6 cellular contexts compared by ENCODE assay signal in genomic region chr10:133258066-133258817, GRCh38. TPM values are rescaled to one million over a fixed set of nuclear protein-coding genes. Genes with fewer than 3 reads are reported as not detected.
A peak's percentile ranks its signal among the peaks of the same experiment; 100 is the strongest.
DNase-seq lines count a peak whose midpoint lies in the region; FAIRE-seq and TF ChIP-seq lines count a peak whose summit lies in the region.

No MANE protein-coding gene starts in this region.

- in situ Hi-C loops in brain microvascular endothelial cell (cut with HindIII; ENCODE audit: low pct_ligation_motif_present, low sequenced_read_pairs): no loop called here

- no peak for FAIRE-seq in endothelial cell of umbilical vein (lab: Jason Lieb, UNC)

- no TSS peak for BruUV-seq in endothelial cell of umbilical vein (replicated peaks; lab: Mats Ljungman, UMichigan)

- no peak for TF ChIP-seq POLR2A in endothelial cell of umbilical vein (IDR thresholded peaks at IDR 0.05; ENCODE audit: low read depth, low read length)

- H3K9ac ChIP-seq in endothelial cell of umbilical vein (replicated peaks; ENCODE audit: extremely low read depth, insufficient read depth, low read length): no peak overlapping the region

- peak; percentile 65 for DNase-seq in stimulated activated CD4-positive, alpha-beta T cell treated with anti-CD3 and anti-CD28 coated beads, Interleukin-15, amount 100 ng/mL, for 24 hours
- DNase-seq in stimulated activated CD4-positive, alpha-beta T cell treated with anti-CD3 and anti-CD28 coated beads, Interleukin-12 subunit alpha, Interleukin-12 subunit beta, amount 100 ng/mL, for 4 hours: no peak
- DNase-seq in endothelial cell of umbilical vein (ENCODE audit: low read depth, low spot score) (no peak), HuH-7.5 (ENCODE audit: low spot score) (no peak), brain microvascular endothelial cell (no peak)

- peaks cover 26% of the 10 kb centered on the region for H3K4me1 ChIP-seq in endothelial cell of umbilical vein (ENCODE audit: control insufficient read depth, extremely low read depth, insufficient read depth, low read length)
- H3K4me1 ChIP-seq in urinary bladder (ENCODE audit: insufficient read depth): no peaks in the 10 kb centered on the region

- CTCF ChIA-PET in endothelial cell of umbilical vein (lab: Charles Lee): interaction anchor here (0.8 to 2.4 kb wide), 7 partner anchors 8 to 72 kb away, joined by 3 to 10 read pairs (median 6); no protein-coding TSS in a partner anchor

- H3K27ac ChIP-seq in endothelial cell of umbilical vein (ENCODE audit: insufficient read depth, low read depth, low read length): no peak overlapping the region
- peak overlapping the region; percentile 60 for H3K27ac ChIP-seq in urinary bladder (ENCODE audit: low read depth)
- no peak overlapping the region for H3K27ac ChIP-seq in brain microvascular endothelial cell

- H3K27me3 ChIP-seq in endothelial cell of umbilical vein (ENCODE audit: control insufficient read depth in 2 of 2, insufficient read depth in 2 of 2, low read length in 2 of 2) (peaks cover 0 to 2% of the 10 kb centered on the region in 2 experiments), brain microvascular endothelial cell (replicated peaks) (no peaks in the 10 kb centered on the region)

- H3K4me2 ChIP-seq in endothelial cell of umbilical vein (ENCODE audit: insufficient read depth, low read length): no peak overlapping the region

- no peaks in the 10 kb centered on the region for H3K79me2 ChIP-seq in endothelial cell of umbilical vein (ENCODE audit: control insufficient read depth, insufficient read depth, low read length)

- WGBS in urinary bladder: 73% methylated on average over 21 of the region's 21 CpGs

- H3K9me3 ChIP-seq in endothelial cell of umbilical vein (replicated peaks; ENCODE audit: control insufficient read depth, insufficient read depth, low read length): no peaks in the 10 kb centered on the region

- H3K36me3 ChIP-seq in endothelial cell of umbilical vein (ENCODE audit: control insufficient read depth in 2 of 2, extremely low read depth in 1 of 2, insufficient read depth in 2 of 2, low read length in 2 of 2): no peaks in the 10 kb centered on the region
- H3K36me3 ChIP-seq in urinary bladder (ENCODE audit: insufficient read depth): no peaks in the 10 kb centered on the region
- no peaks in the 10 kb centered on the region for H3K36me3 ChIP-seq in brain microvascular endothelial cell (replicated peaks)

- no peaks in the 10 kb centered on the region for H4K20me1 ChIP-seq in endothelial cell of umbilical vein (replicated peaks; ENCODE audit: control insufficient read depth, extremely low read depth, insufficient read depth, low read length)

- intact Hi-C loops in endothelial cell of umbilical vein (cut with micrococcal nuclease): no loop called here

- H2AFZ ChIP-seq in endothelial cell of umbilical vein (ENCODE audit: low read depth, low read length): peak overlapping the region; percentile 69

- H3K9me1 ChIP-seq in endothelial cell of umbilical vein (replicated peaks; ENCODE audit: control insufficient read depth, extremely low read depth, insufficient read depth, low read length): no peaks in the 10 kb centered on the region

- dilution Hi-C loops in endothelial cell of umbilical vein (cut with MboI; ENCODE audit: extremely low pct_ligation_motif_present, low sequenced_read_pairs): no loop called here

- H3K4me3 ChIP-seq in endothelial cell of umbilical vein (replicated peaks in 1 of 3; ENCODE audit: insufficient read depth in 1 of 3, low read depth in 1 of 3, low read length in 3 of 3): no peak overlapping the region
- H3K4me3 ChIP-seq in urinary bladder (ENCODE audit: low read depth, low read length): no peak overlapping the region
- no peak overlapping the region for H3K4me3 ChIP-seq in brain microvascular endothelial cell (ENCODE audit: low read depth, low read length)

- TF ChIP-seq CTCF in endothelial cell of umbilical vein (IDR thresholded peaks at IDR 0.05; ENCODE audit: extremely low read depth in 1 of 2, insufficient read depth in 1 of 2, low read depth in 1 of 2, low read length in 2 of 2) (no peak), brain microvascular endothelial cell (IDR thresholded peaks at IDR 0.05; ENCODE audit: low read depth, low read length, missing control alignments) (no peak)

- POLR2A ChIA-PET in endothelial cell of umbilical vein (lab: Charles Lee): no interaction called here

TF ChIP-seq in endothelial cell of umbilical vein, 7 proteins besides CTCF, POLR2A, EP300 and RAD21:
- TF ChIP-seq GATA2 (IDR thresholded peaks at IDR 0.05; ENCODE audit: insufficient read depth, insufficient read length, low read depth, low read length) (no peak), MYC (IDR thresholded peaks at IDR 0.05; ENCODE audit: low read depth, low read length) (no peak), JUN (IDR thresholded peaks at IDR 0.05; ENCODE audit: borderline replicate concordance, insufficient read depth, insufficient read length, low read depth) (no peak), FOS (IDR thresholded peaks at IDR 0.05; ENCODE audit: borderline replicate concordance, insufficient read depth, low read length) (no peak), POLR2AphosphoS5 (IDR thresholded peaks at IDR 0.05; ENCODE audit: insufficient read depth, low read depth, low read length) (no peak), EZH2 (IDR thresholded peaks at IDR 0.05; ENCODE audit: borderline replicate concordance, low read depth, low read length, severe bottlenecking) (no peak)
- TF ChIP-seq, protein P1, sequence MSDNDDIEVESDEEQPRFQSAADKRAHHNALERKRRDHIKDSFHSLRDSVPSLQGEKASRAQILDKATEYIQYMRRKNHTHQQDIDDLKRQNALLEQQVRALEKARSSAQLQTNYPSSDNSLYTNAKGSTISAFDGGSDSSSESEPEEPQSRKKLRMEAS (IDR thresholded peaks at IDR 0.05; ENCODE audit: insufficient read depth, insufficient read length): no peak

RNA-seq across cellular contexts. Expression of gene ADAM8, which starts 18.4 kb away (rescaled TPM):
- 0.55 and 1.5 TPM in 2 replicates for total RNA-seq in endothelial cell of umbilical vein
- 0.49 and 0.51 TPM in 2 replicates for polyA plus RNA-seq in endothelial cell of umbilical vein
- 0.08 TPM in 2 replicates for polyA plus RNA-seq in endothelial cell of umbilical vein (2011; cell fraction: cytosol; rRNA removed)
- 2.2 and 2.3 TPM in 2 replicates for polyA plus RNA-seq in endothelial cell of umbilical vein (2011; cell fraction: nucleus; rRNA removed)
- polyA plus RNA-seq in endothelial cell of umbilical vein (2012): 0.25 and 0.72 TPM in 2 replicates
- 0.10 and 0.47 TPM in 2 replicates for polyA minus RNA-seq in endothelial cell of umbilical vein
- 2.8 TPM for polyA minus RNA-seq in endothelial cell of umbilical vein (2011; cell fraction: cytosol; rRNA and poly(A)+ RNA removed)
- 0.82 and 2.5 TPM in 2 replicates for polyA minus RNA-seq in endothelial cell of umbilical vein (2011; cell fraction: nucleus; rRNA and poly(A)+ RNA removed)
- 3.0 TPM for total RNA-seq in urinary bladder
- 5.7 TPM for polyA plus RNA-seq in urinary bladder

RNA-seq across cellular contexts. Expression of gene VENTX, which starts 20.6 kb away (rescaled TPM):
- total RNA-seq in endothelial cell of umbilical vein (not detected in 2 replicates), urinary bladder (not detected)
- polyA plus RNA-seq in endothelial cell of umbilical vein (not detected in 2 replicates), urinary bladder (1.3 TPM)
- not detected in 2 replicates for polyA plus RNA-seq in endothelial cell of umbilical vein (2011; cell fraction: cytosol; rRNA removed)
- polyA plus RNA-seq in endothelial cell of umbilical vein (2011; cell fraction: nucleus; rRNA removed): not detected in 2 replicates
- polyA plus RNA-seq in endothelial cell of umbilical vein (2012): not detected in 2 replicates
- not detected in 2 replicates for polyA minus RNA-seq in endothelial cell of umbilical vein
- polyA minus RNA-seq in endothelial cell of umbilical vein (2011; cell fraction: cytosol; rRNA and poly(A)+ RNA removed): not detected
- polyA minus RNA-seq in endothelial cell of umbilical vein (2011; cell fraction: nucleus; rRNA and poly(A)+ RNA removed): not detected in 2 replicates

RNA-seq across cellular contexts. Expression of gene UTF1, which starts 28.2 kb away (rescaled TPM):
- not detected in 2 replicates for total RNA-seq in endothelial cell of umbilical vein
- not detected in 2 replicates for polyA plus RNA-seq in endothelial cell of umbilical vein
- not detected in 2 replicates for polyA plus RNA-seq in endothelial cell of umbilical vein (2011; cell fraction: cytosol; rRNA removed)
- polyA plus RNA-seq in endothelial cell of umbilical vein (2011; cell fraction: nucleus; rRNA removed): not detected in 2 replicates
- not detected in 2 replicates for polyA plus RNA-seq in endothelial cell of umbilical vein (2012)
- not detected in 2 replicates for polyA minus RNA-seq in endothelial cell of umbilical vein
- not detected for polyA minus RNA-seq in endothelial cell of umbilical vein (2011; cell fraction: cytosol; rRNA and poly(A)+ RNA removed)
- polyA minus RNA-seq in endothelial cell of umbilical vein (2011; cell fraction: nucleus; rRNA and poly(A)+ RNA removed): not detected in 2 replicates
- not detected for total RNA-seq in urinary bladder
- not detected for polyA plus RNA-seq in urinary bladder

RNA-seq across cellular contexts. Expression of gene TUBGCP2, which starts 50.4 kb away (rescaled TPM):
- total RNA-seq in endothelial cell of umbilical vein (48.8 and 53.1 TPM in 2 replicates), urinary bladder (27.8 TPM)
- polyA plus RNA-seq in endothelial cell of umbilical vein (37.1 and 45.6 TPM in 2 replicates), urinary bladder (35.6 TPM)
- polyA plus RNA-seq in endothelial cell of umbilical vein (2011; cell fraction: cytosol; rRNA removed): 32.5 and 35.4 TPM in 2 replicates
- polyA plus RNA-seq in endothelial cell of umbilical vein (2011; cell fraction: nucleus; rRNA removed): 60.6 and 64.5 TPM in 2 replicates
- polyA plus RNA-seq in endothelial cell of umbilical vein (2012): 40.4 and 47.6 TPM in 2 replicates
- polyA minus RNA-seq in endothelial cell of umbilical vein: 37.1 and 47.7 TPM in 2 replicates
- polyA minus RNA-seq in endothelial cell of umbilical vein (2011; cell fraction: cytosol; rRNA and poly(A)+ RNA removed): 35.3 TPM
- 31.0 and 41.8 TPM in 2 replicates for polyA minus RNA-seq in endothelial cell of umbilical vein (2011; cell fraction: nucleus; rRNA and poly(A)+ RNA removed)

RNA-seq across cellular contexts. Expression of gene ZNF511, which starts 50.5 kb away (rescaled TPM):
- 37.9 and 40.4 TPM in 2 replicates for total RNA-seq in endothelial cell of umbilical vein
- 25.6 and 36.3 TPM in 2 replicates for polyA plus RNA-seq in endothelial cell of umbilical vein
- polyA plus RNA-seq in endothelial cell of umbilical vein (2011; cell fraction: cytosol; rRNA removed): 26.7 and 27.1 TPM in 2 replicates
- 32.4 and 34.5 TPM in 2 replicates for polyA plus RNA-seq in endothelial cell of umbilical vein (2011; cell fraction: nucleus; rRNA removed)
- 22.4 and 27.5 TPM in 2 replicates for polyA plus RNA-seq in endothelial cell of umbilical vein (2012)
- polyA minus RNA-seq in endothelial cell of umbilical vein: 14.1 and 17.0 TPM in 2 replicates
- polyA minus RNA-seq in endothelial cell of umbilical vein (2011; cell fraction: cytosol; rRNA and poly(A)+ RNA removed): 20.7 TPM
- 6.8 and 7.2 TPM in 2 replicates for polyA minus RNA-seq in endothelial cell of umbilical vein (2011; cell fraction: nucleus; rRNA and poly(A)+ RNA removed)
- total RNA-seq in urinary bladder: 24.1 TPM
- 41.5 TPM for polyA plus RNA-seq in urinary bladder
